Comparison of ENCODE assay signal across 1 cellular context in genomic region chr11:93655047-93655446, GRCh38.
TF ChIP-seq lines count a peak whose summit lies in the region.

No MANE protein-coding gene starts in this region.

TF ChIP-seq in HepG2, 621 proteins besides CTCF, POLR2A, EP300 and RAD21:
- no peak for TF ChIP-seq HOXD1 (CRISPR knock-in tag; IDR thresholded peaks at IDR 0.05)
- no peak for TF ChIP-seq GLMP (CRISPR knock-in tag; IDR thresholded peaks at IDR 0.05; ENCODE audit: borderline replicate concordance)
- no peak for TF ChIP-seq PTBP1 (IDR thresholded peaks at IDR 0.05; ENCODE audit: low read depth, low read length, poor library complexity, severe bottlenecking)
- TF ChIP-seq SPEN (CRISPR knock-in tag; IDR thresholded peaks at IDR 0.05; ENCODE audit: low read depth): no peak
- no peak for TF ChIP-seq RBM39 (IDR thresholded peaks at IDR 0.05; ENCODE audit: low read depth, low read length, poor library complexity, severe bottlenecking)
- no peak for TF ChIP-seq ZNF615 (CRISPR knock-in tag; IDR thresholded peaks at IDR 0.05; ENCODE audit: borderline replicate concordance)
- no peak for TF ChIP-seq ZNF556 (CRISPR knock-in tag; IDR thresholded peaks at IDR 0.05; ENCODE audit: borderline replicate concordance)
- no peak for TF ChIP-seq HOXA5 (CRISPR knock-in tag; IDR thresholded peaks at IDR 0.05)
